Comparison of ENCODE assay signal across 9 cellular contexts in genomic region chr13:24097064-24097463, GRCh38.
DNase-seq lines count a peak whose midpoint lies in the region; ATAC-seq, FAIRE-seq and TF ChIP-seq lines count a peak whose summit lies in the region.
"Had no signal": no experiment of that assay in that cellular context is flagged by ENCODE, and none has a peak within 500 bp of the region (broad histone marks: within the 10 kb centered on the region; RNA-seq: fewer than 3 reads in every experiment).

No MANE protein-coding gene starts in this region.

- no peaks in the 10 kb centered on the region for H3K36me3 Mint-ChIP-seq in CD4-positive, CD25-positive, alpha-beta regulatory T cell
- H3K36me3 Mint-ChIP-seq in activated CD4-positive, alpha-beta memory T cell treated with anti-CD3 and anti-CD28 coated beads, Interleukin-2, amount 10 ng/mL, durations not matched to agents 7 days and 5 days (ENCODE audit: low read depth) = no peaks in the 10 kb centered on the region

- H3K27ac ChIP-seq in CD4-positive, CD25-positive, alpha-beta regulatory T cell (ENCODE audit: insufficient read depth, low read length, poor library complexity, severe bottlenecking) = peak overlapping the region; percentile 28
- H3K27ac ChIP-seq in spleen = no peak overlapping the region

- peaks cover 4% of the 10 kb centered on the region for H3K27me3 ChIP-seq in CD4-positive, CD25-positive, alpha-beta regulatory T cell (ENCODE audit: control insufficient read depth, insufficient read depth, low read length)
- H3K27me3 ChIP-seq in mucosa of stomach (ENCODE audit: control insufficient read depth, insufficient read depth, low read length) (no peaks in the 10 kb centered on the region), spleen (replicated peaks in 1 of 7) (no peaks in the 10 kb centered on the region)

- DNase-seq in CD4-positive, CD25-positive, alpha-beta regulatory T cell = no peak
- DNase-seq in activated CD4-positive, alpha-beta memory T cell treated with anti-CD3 and anti-CD28 coated beads, Interleukin-2, amount 10 ng/mL, durations not matched to agents 7 days and 5 days = peak; percentile 41
- DNase-seq in RCC 7860 (ENCODE audit: low spot score) (no peak), spleen (no peak)

- H3K4me3 Mint-ChIP-seq in CD4-positive, CD25-positive, alpha-beta regulatory T cell = no peak overlapping the region
- no peak overlapping the region for H3K4me3 Mint-ChIP-seq in activated CD4-positive, alpha-beta memory T cell treated with anti-CD3 and anti-CD28 coated beads, Interleukin-2, amount 10 ng/mL, durations not matched to agents 7 days and 5 days

- peaks cover 7% of the 10 kb centered on the region for H3K27me3 Mint-ChIP-seq in CD4-positive, CD25-positive, alpha-beta regulatory T cell
- H3K27me3 Mint-ChIP-seq in activated CD4-positive, alpha-beta memory T cell treated with anti-CD3 and anti-CD28 coated beads, Interleukin-2, amount 10 ng/mL, durations not matched to agents 7 days and 5 days = peaks cover 15% of the 10 kb centered on the region

- no peaks in the 10 kb centered on the region for H3K9me3 ChIP-seq in CD4-positive, CD25-positive, alpha-beta regulatory T cell (ENCODE audit: control insufficient read depth in 2 of 2, low read length in 2 of 2)
- no peaks in the 10 kb centered on the region for H3K9me3 ChIP-seq in mucosa of stomach (ENCODE audit: control insufficient read depth, low read length)
- H3K9me3 ChIP-seq in spleen = no peaks in the 10 kb centered on the region

- no peak for ATAC-seq in CD4-positive, CD25-positive, alpha-beta regulatory T cell (ENCODE audit: low read depth in 2 of 2)
- peak; percentile 66 for ATAC-seq in HG02798 (IDR thresholded peaks at IDR 0.05; ENCODE audit: poor library complexity, unreplicated experiment)
- no peak for ATAC-seq in GM19023 (IDR thresholded peaks at IDR 0.05; ENCODE audit: unreplicated experiment)
- ATAC-seq in HG02623 (IDR thresholded peaks at IDR 0.05; ENCODE audit: unreplicated experiment) = no peak
- ATAC-seq: Panc1 had no signal

- no peak for TF ChIP-seq CTCF in spleen (IDR thresholded peaks at IDR 0.05 in 8 of 11, conservative IDR thresholded peaks at IDR 0.05 in 3 of 11)

- CTCF ChIA-PET in activated CD4-positive, alpha-beta memory T cell treated with anti-CD3 and anti-CD28 coated beads, Interleukin-2, amount 10 ng/mL, durations not matched to agents 7 days and 5 days (lab: Charles Lee) = interaction anchor here (1.4 to 2.0 kb wide), 2 partner anchors 8 to 137 kb away, joined by 3 to 5 read pairs; no protein-coding TSS in a partner anchor

- H3K4me1 Mint-ChIP-seq in CD4-positive, CD25-positive, alpha-beta regulatory T cell = peaks cover 0 to 16% (median 15%) of the 10 kb centered on the region in 4 donors
- peaks cover 17% of the 10 kb centered on the region for H3K4me1 Mint-ChIP-seq in activated CD4-positive, alpha-beta memory T cell treated with anti-CD3 and anti-CD28 coated beads, Interleukin-2, amount 10 ng/mL, durations not matched to agents 7 days and 5 days

- H3K4me1 ChIP-seq in CD4-positive, CD25-positive, alpha-beta regulatory T cell (ENCODE audit: control insufficient read depth, insufficient read depth, low read length, poor library complexity, severe bottlenecking) = peaks cover 14% of the 10 kb centered on the region
- peaks cover 6% of the 10 kb centered on the region for H3K4me1 ChIP-seq in mucosa of stomach (ENCODE audit: control insufficient read depth, insufficient read depth, low read length)
- H3K4me1 ChIP-seq in spleen = peaks cover 0 to 15% (median 6%) of the 10 kb centered on the region in 6 donors

- H3K27ac Mint-ChIP-seq in CD4-positive, CD25-positive, alpha-beta regulatory T cell = no peak overlapping the region
- peak overlapping the region; percentile 66 for H3K27ac Mint-ChIP-seq in activated CD4-positive, alpha-beta memory T cell treated with anti-CD3 and anti-CD28 coated beads, Interleukin-2, amount 10 ng/mL, durations not matched to agents 7 days and 5 days

- 66 to 89% (median 79%) methylated on average over 3 to 4 of the region's 4 CpGs for WGBS in spleen, 5 donors

- intact Hi-C loops in spleen (cut with DNase I; ENCODE audit: low total_unique reads) = no loop called here

- H3K36me3 ChIP-seq in CD4-positive, CD25-positive, alpha-beta regulatory T cell (ENCODE audit: control insufficient read depth, insufficient read depth, low read length) = no peaks in the 10 kb centered on the region
- H3K36me3 ChIP-seq in mucosa of stomach (ENCODE audit: control insufficient read depth, insufficient read depth, low read length) (no peaks in the 10 kb centered on the region), spleen (no peaks in the 10 kb centered on the region)

- FAIRE-seq in RCC 7860 (lab: Jason Lieb, UNC) = no peak

- TF ChIP-seq POLR2A in spleen (IDR thresholded peaks at IDR 0.05) = no peak

- peak overlapping the region; percentile 9 for H3K4me3 ChIP-seq in CD4-positive, CD25-positive, alpha-beta regulatory T cell (ENCODE audit: low read depth, low read length)
- no peak overlapping the region for H3K4me3 ChIP-seq in mucosa of stomach (ENCODE audit: low read length)
- no peak overlapping the region for H3K4me3 ChIP-seq in spleen

- POLR2A ChIA-PET in activated CD4-positive, alpha-beta memory T cell treated with anti-CD3 and anti-CD28 coated beads, Interleukin-2, amount 10 ng/mL, durations not matched to agents 7 days and 5 days (lab: Charles Lee) = interaction anchor here (1.0 to 1.9 kb wide), 3 partner anchors 25 to 63 kb away, joined by 3 to 7 read pairs (median 4); partner anchors contain the start of gene SPATA13

- peak overlapping the region; percentile 33 for H3K9ac ChIP-seq in mucosa of stomach (ENCODE audit: low read length)

- peaks cover 0 to under 1% (median 0%) of the 10 kb centered on the region in 7 donors for H3K9me3 Mint-ChIP-seq in CD4-positive, CD25-positive, alpha-beta regulatory T cell
- H3K9me3 Mint-ChIP-seq in activated CD4-positive, alpha-beta memory T cell treated with anti-CD3 and anti-CD28 coated beads, Interleukin-2, amount 10 ng/mL, durations not matched to agents 7 days and 5 days = no peaks in the 10 kb centered on the region
